1 cellular context compared by ENCODE assay signal in the genomic region with DNA sequence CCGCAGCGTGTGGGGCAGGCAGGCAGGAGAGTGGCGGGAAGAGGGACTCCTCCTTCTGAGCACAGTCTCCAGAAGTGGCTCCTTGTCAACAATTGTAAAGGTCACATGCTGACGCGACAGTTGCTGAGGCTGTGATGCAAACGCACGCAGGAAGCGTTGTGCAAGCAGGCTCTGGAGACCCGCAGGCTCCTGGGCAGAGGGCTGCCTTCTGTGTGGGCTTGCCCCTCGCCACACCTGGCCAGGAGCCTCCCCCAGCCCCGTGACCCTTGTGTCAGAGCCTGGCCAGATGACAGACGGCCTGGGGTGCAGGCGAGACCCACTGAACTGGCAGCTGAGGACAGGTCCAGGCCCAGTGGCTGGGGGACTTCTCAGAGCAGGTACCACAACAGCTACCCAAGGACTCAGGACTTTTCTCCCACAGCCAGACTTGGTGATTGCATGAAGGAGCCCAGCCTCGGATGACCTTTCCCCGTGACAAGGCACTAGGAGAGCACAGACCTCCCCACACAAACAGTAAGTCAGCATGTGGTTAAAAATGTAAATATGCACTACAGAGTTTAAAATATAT.
TF ChIP-seq lines count a peak whose summit lies in the region.

No MANE protein-coding gene starts in this region.

TF ChIP-seq in K562, 482 proteins besides CTCF, POLR2A, EP300 and RAD21 (continued from another document and continues in another):
- TF ChIP-seq, protein P1, sequence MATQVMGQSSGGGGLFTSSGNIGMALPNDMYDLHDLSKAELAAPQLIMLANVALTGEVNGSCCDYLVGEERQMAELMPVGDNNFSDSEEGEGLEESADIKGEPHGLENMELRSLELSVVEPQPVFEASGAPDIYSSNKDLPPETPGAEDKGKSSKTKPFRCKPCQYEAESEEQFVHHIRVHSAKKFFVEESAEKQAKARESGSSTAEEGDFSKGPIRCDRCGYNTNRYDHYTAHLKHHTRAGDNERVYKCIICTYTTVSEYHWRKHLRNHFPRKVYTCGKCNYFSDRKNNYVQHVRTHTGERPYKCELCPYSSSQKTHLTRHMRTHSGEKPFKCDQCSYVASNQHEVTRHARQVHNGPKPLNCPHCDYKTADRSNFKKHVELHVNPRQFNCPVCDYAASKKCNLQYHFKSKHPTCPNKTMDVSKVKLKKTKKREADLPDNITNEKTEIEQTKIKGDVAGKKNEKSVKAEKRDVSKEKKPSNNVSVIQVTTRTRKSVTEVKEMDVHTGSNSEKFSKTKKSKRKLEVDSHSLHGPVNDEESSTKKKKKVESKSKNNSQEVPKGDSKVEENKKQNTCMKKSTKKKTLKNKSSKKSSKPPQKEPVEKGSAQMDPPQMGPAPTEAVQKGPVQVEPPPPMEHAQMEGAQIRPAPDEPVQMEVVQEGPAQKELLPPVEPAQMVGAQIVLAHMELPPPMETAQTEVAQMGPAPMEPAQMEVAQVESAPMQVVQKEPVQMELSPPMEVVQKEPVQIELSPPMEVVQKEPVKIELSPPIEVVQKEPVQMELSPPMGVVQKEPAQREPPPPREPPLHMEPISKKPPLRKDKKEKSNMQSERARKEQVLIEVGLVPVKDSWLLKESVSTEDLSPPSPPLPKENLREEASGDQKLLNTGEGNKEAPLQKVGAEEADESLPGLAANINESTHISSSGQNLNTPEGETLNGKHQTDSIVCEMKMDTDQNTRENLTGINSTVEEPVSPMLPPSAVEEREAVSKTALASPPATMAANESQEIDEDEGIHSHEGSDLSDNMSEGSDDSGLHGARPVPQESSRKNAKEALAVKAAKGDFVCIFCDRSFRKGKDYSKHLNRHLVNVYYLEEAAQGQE (CRISPR knock-in tag; IDR thresholded peaks at IDR 0.05; ENCODE audit: low read depth), result peak; percentile 23; the same call in 1 of the 2 replicates
- TF ChIP-seq RBBP5 (IDR thresholded peaks at IDR 0.05; ENCODE audit: borderline replicate concordance, insufficient read depth, low read length, poor library complexity, severe bottlenecking) (no peak), HDAC3 (IDR thresholded peaks at IDR 0.05; ENCODE audit: borderline replicate concordance, partially characterized antibody) (no peak), ZC3H11A (IDR thresholded peaks at IDR 0.05; ENCODE audit: low read depth, low read length) (no peak), BCOR (IDR thresholded peaks at IDR 0.05) (no peak), ETV1 (tag; conservative IDR thresholded peaks at IDR 0.05; ENCODE audit: low read depth) (peak; percentile 49), ADNP (tag; IDR thresholded peaks at IDR 0.05) (no peak), HOXB6 (CRISPR knock-in tag; IDR thresholded peaks at IDR 0.05; ENCODE audit: borderline replicate concordance) (no peak), E2F3 (CRISPR knock-in tag; IDR thresholded peaks at IDR 0.05) (no peak), ZNF143 (CRISPR knock-in tag; IDR thresholded peaks at IDR 0.05) (no peak), ZNF311 (CRISPR knock-in tag; IDR thresholded peaks at IDR 0.05) (0 out of 2 replicates have a peak, but pooled peaks have one; percentile 51), ZC3H4 (CRISPR knock-in tag; IDR thresholded peaks at IDR 0.05; ENCODE audit: borderline replicate concordance) (no peak), CXXC5 (CRISPR knock-in tag; IDR thresholded peaks at IDR 0.05) (peak; percentile 76), NR2C2 (CRISPR knock-in tag; IDR thresholded peaks at IDR 0.05) (no peak), NR2C2 (tag; IDR thresholded peaks at IDR 0.05) (peak; percentile 84), ZFP30 (CRISPR knock-in tag; IDR thresholded peaks at IDR 0.05; ENCODE audit: borderline replicate concordance) (no peak), ZSCAN32 (CRISPR knock-in tag; IDR thresholded peaks at IDR 0.05) (no peak), RFX5 (IDR thresholded peaks at IDR 0.05; ENCODE audit: low read depth, low read length) (no peak), CBFB (CRISPR knock-in tag; IDR thresholded peaks at IDR 0.05) (no peak), NCOA4 (IDR thresholded peaks at IDR 0.05; ENCODE audit: partially characterized antibody) (no peak), HDAC2 (IDR thresholded peaks at IDR 0.05) (no peak), RBM39 (optimal IDR thresholded peaks at IDR 0.05; ENCODE audit: low read depth, low read length) (no peak), POLR2AphosphoS5 (IDR thresholded peaks at IDR 0.05; ENCODE audit: control insufficient read depth, insufficient read depth, low read depth, low read length) (no peak), MYNN (IDR thresholded peaks at IDR 0.05) (no peak), MYNN (CRISPR knock-in tag; IDR thresholded peaks at IDR 0.05) (no peak), BDP1 (IDR thresholded peaks at IDR 0.05; ENCODE audit: insufficient read depth, insufficient read length) (no peak)
- TF ChIP-seq, protein P2, sequence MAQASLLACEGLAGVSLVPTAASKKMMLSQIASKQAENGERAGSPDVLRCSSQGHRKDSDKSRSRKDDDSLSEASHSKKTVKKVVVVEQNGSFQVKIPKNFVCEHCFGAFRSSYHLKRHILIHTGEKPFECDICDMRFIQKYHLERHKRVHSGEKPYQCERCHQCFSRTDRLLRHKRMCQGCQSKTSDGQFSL (CRISPR knock-in tag; IDR thresholded peaks at IDR 0.05), result no peak
- TF ChIP-seq, protein P2 (tag; IDR thresholded peaks at IDR 0.05), result no peak; a peak in 1 of 4 replicates
- TF ChIP-seq, protein P3, sequence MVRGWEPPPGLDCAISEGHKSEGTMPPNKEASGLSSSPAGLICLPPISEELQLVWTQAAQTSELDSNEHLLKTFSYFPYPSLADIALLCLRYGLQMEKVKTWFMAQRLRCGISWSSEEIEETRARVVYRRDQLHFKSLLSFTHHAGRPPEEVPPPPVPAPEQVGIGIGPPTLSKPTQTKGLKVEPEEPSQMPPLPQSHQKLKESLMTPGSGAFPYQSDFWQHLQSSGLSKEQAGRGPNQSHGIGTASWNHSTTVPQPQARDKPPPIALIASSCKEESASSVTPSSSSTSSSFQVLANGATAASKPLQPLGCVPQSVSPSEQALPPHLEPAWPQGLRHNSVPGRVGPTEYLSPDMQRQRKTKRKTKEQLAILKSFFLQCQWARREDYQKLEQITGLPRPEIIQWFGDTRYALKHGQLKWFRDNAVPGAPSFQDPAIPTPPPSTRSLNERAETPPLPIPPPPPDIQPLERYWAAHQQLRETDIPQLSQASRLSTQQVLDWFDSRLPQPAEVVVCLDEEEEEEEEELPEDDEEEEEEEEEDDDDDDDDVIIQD (CRISPR knock-in tag; IDR thresholded peaks at IDR 0.05), result no peak
- TF ChIP-seq, protein P4, sequence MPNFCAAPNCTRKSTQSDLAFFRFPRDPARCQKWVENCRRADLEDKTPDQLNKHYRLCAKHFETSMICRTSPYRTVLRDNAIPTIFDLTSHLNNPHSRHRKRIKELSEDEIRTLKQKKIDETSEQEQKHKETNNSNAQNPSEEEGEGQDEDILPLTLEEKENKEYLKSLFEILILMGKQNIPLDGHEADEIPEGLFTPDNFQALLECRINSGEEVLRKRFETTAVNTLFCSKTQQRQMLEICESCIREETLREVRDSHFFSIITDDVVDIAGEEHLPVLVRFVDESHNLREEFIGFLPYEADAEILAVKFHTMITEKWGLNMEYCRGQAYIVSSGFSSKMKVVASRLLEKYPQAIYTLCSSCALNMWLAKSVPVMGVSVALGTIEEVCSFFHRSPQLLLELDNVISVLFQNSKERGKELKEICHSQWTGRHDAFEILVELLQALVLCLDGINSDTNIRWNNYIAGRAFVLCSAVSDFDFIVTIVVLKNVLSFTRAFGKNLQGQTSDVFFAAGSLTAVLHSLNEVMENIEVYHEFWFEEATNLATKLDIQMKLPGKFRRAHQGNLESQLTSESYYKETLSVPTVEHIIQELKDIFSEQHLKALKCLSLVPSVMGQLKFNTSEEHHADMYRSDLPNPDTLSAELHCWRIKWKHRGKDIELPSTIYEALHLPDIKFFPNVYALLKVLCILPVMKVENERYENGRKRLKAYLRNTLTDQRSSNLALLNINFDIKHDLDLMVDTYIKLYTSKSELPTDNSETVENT (CRISPR knock-in tag; IDR thresholded peaks at IDR 0.05), result 0 out of 2 replicates have a peak, but pooled peaks have one; percentile 25
- TF ChIP-seq, protein P5, sequence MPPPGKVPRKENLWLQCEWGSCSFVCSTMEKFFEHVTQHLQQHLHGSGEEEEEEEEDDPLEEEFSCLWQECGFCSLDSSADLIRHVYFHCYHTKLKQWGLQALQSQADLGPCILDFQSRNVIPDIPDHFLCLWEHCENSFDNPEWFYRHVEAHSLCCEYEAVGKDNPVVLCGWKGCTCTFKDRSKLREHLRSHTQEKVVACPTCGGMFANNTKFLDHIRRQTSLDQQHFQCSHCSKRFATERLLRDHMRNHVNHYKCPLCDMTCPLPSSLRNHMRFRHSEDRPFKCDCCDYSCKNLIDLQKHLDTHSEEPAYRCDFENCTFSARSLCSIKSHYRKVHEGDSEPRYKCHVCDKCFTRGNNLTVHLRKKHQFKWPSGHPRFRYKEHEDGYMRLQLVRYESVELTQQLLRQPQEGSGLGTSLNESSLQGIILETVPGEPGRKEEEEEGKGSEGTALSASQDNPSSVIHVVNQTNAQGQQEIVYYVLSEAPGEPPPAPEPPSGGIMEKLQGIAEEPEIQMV (tag; conservative IDR thresholded peaks at IDR 0.05; ENCODE audit: low read depth), result 0 out of 2 replicates have a peak, but pooled peaks have one; percentile 25
- TF ChIP-seq, protein P6, sequence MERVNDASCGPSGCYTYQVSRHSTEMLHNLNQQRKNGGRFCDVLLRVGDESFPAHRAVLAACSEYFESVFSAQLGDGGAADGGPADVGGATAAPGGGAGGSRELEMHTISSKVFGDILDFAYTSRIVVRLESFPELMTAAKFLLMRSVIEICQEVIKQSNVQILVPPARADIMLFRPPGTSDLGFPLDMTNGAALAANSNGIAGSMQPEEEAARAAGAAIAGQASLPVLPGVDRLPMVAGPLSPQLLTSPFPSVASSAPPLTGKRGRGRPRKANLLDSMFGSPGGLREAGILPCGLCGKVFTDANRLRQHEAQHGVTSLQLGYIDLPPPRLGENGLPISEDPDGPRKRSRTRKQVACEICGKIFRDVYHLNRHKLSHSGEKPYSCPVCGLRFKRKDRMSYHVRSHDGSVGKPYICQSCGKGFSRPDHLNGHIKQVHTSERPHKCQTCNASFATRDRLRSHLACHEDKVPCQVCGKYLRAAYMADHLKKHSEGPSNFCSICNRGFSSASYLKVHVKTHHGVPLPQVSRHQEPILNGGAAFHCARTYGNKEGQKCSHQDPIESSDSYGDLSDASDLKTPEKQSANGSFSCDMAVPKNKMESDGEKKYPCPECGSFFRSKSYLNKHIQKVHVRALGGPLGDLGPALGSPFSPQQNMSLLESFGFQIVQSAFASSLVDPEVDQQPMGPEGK (CRISPR knock-in tag; IDR thresholded peaks at IDR 0.05; ENCODE audit: borderline replicate concordance), result no peak
- TF ChIP-seq, protein P7, sequence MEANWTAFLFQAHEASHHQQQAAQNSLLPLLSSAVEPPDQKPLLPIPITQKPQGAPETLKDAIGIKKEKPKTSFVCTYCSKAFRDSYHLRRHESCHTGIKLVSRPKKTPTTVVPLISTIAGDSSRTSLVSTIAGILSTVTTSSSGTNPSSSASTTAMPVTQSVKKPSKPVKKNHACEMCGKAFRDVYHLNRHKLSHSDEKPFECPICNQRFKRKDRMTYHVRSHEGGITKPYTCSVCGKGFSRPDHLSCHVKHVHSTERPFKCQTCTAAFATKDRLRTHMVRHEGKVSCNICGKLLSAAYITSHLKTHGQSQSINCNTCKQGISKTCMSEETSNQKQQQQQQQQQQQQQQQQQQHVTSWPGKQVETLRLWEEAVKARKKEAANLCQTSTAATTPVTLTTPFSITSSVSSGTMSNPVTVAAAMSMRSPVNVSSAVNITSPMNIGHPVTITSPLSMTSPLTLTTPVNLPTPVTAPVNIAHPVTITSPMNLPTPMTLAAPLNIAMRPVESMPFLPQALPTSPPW (CRISPR knock-in tag; IDR thresholded peaks at IDR 0.05), result no peak
- TF ChIP-seq, protein P8, sequence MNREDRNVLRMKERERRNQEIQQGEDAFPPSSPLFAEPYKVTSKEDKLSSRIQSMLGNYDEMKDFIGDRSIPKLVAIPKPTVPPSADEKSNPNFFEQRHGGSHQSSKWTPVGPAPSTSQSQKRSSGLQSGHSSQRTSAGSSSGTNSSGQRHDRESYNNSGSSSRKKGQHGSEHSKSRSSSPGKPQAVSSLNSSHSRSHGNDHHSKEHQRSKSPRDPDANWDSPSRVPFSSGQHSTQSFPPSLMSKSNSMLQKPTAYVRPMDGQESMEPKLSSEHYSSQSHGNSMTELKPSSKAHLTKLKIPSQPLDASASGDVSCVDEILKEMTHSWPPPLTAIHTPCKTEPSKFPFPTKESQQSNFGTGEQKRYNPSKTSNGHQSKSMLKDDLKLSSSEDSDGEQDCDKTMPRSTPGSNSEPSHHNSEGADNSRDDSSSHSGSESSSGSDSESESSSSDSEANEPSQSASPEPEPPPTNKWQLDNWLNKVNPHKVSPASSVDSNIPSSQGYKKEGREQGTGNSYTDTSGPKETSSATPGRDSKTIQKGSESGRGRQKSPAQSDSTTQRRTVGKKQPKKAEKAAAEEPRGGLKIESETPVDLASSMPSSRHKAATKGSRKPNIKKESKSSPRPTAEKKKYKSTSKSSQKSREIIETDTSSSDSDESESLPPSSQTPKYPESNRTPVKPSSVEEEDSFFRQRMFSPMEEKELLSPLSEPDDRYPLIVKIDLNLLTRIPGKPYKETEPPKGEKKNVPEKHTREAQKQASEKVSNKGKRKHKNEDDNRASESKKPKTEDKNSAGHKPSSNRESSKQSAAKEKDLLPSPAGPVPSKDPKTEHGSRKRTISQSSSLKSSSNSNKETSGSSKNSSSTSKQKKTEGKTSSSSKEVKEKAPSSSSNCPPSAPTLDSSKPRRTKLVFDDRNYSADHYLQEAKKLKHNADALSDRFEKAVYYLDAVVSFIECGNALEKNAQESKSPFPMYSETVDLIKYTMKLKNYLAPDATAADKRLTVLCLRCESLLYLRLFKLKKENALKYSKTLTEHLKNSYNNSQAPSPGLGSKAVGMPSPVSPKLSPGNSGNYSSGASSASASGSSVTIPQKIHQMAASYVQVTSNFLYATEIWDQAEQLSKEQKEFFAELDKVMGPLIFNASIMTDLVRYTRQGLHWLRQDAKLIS (CRISPR knock-in tag; IDR thresholded peaks at IDR 0.05), result no peak
- TF ChIP-seq, protein P9, sequence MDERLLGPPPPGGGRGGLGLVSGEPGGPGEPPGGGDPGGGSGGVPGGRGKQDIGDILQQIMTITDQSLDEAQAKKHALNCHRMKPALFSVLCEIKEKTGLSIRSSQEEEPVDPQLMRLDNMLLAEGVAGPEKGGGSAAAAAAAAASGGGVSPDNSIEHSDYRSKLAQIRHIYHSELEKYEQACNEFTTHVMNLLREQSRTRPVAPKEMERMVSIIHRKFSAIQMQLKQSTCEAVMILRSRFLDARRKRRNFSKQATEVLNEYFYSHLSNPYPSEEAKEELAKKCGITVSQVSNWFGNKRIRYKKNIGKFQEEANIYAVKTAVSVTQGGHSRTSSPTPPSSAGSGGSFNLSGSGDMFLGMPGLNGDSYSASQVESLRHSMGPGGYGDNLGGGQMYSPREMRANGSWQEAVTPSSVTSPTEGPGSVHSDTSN (CRISPR knock-in tag; IDR thresholded peaks at IDR 0.05; ENCODE audit: low read depth), result no peak
- TF ChIP-seq, protein P9 (tag; conservative IDR thresholded peaks at IDR 0.05; ENCODE audit: low read depth), result no peak
